In the genomic region with DNA sequence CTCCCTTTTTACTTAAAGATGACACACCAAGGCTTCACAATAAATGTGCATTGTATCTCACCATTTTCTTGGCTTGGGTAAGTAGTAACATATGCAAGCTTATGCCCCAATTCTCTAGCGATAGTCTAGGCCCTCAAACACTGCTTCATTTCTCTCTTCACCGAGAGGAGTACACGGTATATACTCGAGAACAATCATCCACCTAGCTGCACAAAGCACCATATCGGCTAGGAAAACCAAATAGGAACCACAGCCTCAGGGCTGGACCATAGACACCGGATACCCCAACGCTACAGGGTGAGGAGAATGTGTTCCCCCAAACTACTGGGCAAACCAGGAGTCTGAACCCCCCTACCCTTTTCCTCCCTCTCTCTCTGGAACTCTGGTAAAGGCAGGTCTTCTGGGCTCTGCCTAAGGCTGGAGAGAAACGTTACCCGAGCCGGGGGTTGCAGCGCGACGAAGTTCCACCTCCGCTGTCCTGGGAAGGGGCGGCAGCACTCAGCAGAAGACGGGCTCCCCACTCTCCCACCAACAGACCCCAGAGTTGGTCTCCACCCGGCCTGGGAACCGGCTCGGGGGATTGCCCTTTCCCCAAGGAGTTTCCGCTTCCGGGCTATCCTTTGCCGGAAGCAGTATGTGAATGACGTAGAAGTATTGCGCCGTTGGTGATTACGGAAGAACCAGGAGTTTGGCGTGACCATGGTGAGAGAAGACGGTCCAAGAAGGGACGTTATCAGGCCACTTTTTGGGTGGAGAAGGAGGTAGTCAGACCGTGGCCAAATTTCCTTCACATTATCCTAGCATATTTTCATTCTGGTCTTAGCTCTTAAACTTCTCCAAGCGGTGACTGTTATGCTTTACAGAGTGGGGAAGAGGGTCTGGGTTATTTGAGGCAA, we compare ENCODE assay signal across 8 cellular contexts. TPM values are rescaled to one million over a fixed set of nuclear protein-coding genes. Genes with fewer than 3 reads are reported as not detected.
DNase-seq lines count a peak whose midpoint lies in the region; ATAC-seq and TF ChIP-seq lines count a peak whose summit lies in the region.

A gene with protein sequence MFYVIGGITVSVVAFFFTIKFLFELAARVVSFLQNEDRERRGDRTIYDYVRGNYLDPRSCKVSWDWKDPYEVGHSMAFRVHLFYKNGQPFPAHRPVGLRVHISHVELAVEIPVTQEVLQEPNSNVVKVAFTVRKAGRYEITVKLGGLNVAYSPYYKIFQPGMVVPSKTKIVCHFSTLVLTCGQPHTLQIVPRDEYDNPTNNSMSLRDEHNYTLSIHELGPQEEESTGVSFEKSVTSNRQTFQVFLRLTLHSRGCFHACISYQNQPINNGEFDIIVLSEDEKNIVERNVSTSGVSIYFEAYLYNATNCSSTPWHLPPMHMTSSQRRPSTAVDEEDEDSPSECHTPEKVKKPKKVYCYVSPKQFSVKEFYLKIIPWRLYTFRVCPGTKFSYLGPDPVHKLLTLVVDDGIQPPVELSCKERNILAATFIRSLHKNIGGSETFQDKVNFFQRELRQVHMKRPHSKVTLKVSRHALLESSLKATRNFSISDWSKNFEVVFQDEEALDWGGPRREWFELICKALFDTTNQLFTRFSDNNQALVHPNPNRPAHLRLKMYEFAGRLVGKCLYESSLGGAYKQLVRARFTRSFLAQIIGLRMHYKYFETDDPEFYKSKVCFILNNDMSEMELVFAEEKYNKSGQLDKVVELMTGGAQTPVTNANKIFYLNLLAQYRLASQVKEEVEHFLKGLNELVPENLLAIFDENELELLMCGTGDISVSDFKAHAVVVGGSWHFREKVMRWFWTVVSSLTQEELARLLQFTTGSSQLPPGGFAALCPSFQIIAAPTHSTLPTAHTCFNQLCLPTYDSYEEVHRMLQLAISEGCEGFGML (minus strand): TSS at position 582 of the 896 bp plus-strand sequence. CDS start 27,465 bp downstream, outside the sequence.
A gene with protein sequence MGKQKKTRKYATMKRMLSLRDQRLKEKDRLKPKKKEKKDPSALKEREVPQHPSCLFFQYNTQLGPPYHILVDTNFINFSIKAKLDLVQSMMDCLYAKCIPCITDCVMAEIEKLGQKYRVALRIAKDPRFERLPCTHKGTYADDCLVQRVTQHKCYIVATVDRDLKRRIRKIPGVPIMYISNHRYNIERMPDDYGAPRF (plus strand): TSS at position 646 of the 896 bp plus-strand sequence. CDS start 54 bp downstream, at position 700.

- CTCF ChIA-PET in A673 (lab: Charles Lee): no interaction called here

- DNase-seq in A673 (ENCODE audit: low spot score) (peak; percentile 95), GM19238 (ENCODE audit: insufficient read length, low spot score) (peak; percentile 87), ecto neural progenitor cell (ENCODE audit: low spot score) (peak; percentile 86), lung microvascular endothelial cell (ENCODE audit: low read depth in 2 of 2) (peak; percentile 92 to 93), NCI-H446 treated with DMSO at 0.1 percent for 48 hours (lab: John Stamatoyannopoulos, UW) (no peak)
- peak; percentile 75 to 76 for DNase-seq in activated CD4-positive, alpha-beta T cell treated with anti-CD3 and anti-CD28 coated beads for 4 hours
- DNase-seq in stimulated activated CD8-positive, alpha-beta memory T cell treated with anti-CD3 and anti-CD28 coated beads, Interleukin-12 subunit alpha, Interleukin-12 subunit beta, amount 100 ng/mL, for 24 hours (ENCODE audit: extremely low read depth): peak; percentile 67

- H3K27ac ChIP-seq in A673 (ENCODE audit: low read depth, low read length, poor library complexity, severe bottlenecking): peak within 1 kb of the TSS; percentile 42

- intact Hi-C loops in A673 (cut with micrococcal nuclease; ENCODE audit: unreplicated experiment): no loop called here

- peak within 1 kb of the TSS; percentile 65 for H3K4me3 ChIP-seq in A673 (ENCODE audit: low read depth, low read length, poor library complexity, severe bottlenecking)

- no peaks in the 10 kb centered on the region for H3K9me3 ChIP-seq in A673 (ENCODE audit: low read depth, low read length, poor library complexity, severe bottlenecking)

- H3K27me3 ChIP-seq in A673 (replicated peaks; ENCODE audit: insufficient read depth, low read depth, low read length, poor library complexity): no peaks in the 10 kb centered on the region

- no peak for TF ChIP-seq CTCF in A673 (conservative IDR thresholded peaks at IDR 0.05; ENCODE audit: low read depth, low read length)

- H3K4me1 ChIP-seq in A673 (ENCODE audit: insufficient read depth, low read length, poor library complexity, severe bottlenecking): peaks cover 12% of the 10 kb centered on the region

- POLR2A ChIA-PET in A673 (lab: Charles Lee; ENCODE audit: low non-redundant PET): no interaction called here

- TSS peak; percentile 64 for BruUV-seq in A673 (replicated peaks; lab: Mats Ljungman, UMichigan)

- ATAC-seq in HG03460 (IDR thresholded peaks at IDR 0.05; ENCODE audit: unreplicated experiment): peak; percentile 96

- H3K36me3 ChIP-seq in A673 (ENCODE audit: insufficient read depth, low read length, poor library complexity, severe bottlenecking): peaks cover 21% of the 10 kb centered on the region

RNA-seq across cellular contexts. Expression of the first gene that starts in this region (rescaled TPM):
- 48.7 and 52.1 TPM in 2 replicates for total RNA-seq in A673 (2021)
- 26.8 and 27.4 TPM in 2 replicates for total RNA-seq in lung microvascular endothelial cell

RNA-seq across cellular contexts. Expression of the second gene that starts in this region (rescaled TPM):
- total RNA-seq in A673 (2021): 73.1 and 74.2 TPM in 2 replicates
- 10.9 and 12.9 TPM in 2 replicates for total RNA-seq in lung microvascular endothelial cell
